18 cellular contexts compared by ENCODE assay signal in genomic region chr16:53944026-53944425, GRCh38.
DNase-seq lines count a peak whose midpoint lies in the region; ATAC-seq and TF ChIP-seq lines count a peak whose summit lies in the region.
"Had no signal": no experiment of that assay in that cellular context is flagged by ENCODE, and none has a peak within 500 bp of the region (broad histone marks: within the 10 kb centered on the region; RNA-seq: fewer than 3 reads in every experiment).

No MANE protein-coding gene starts in this region.

- H3K27me3 ChIP-seq in RWPE2 (ENCODE audit: insufficient read depth, poor library complexity, severe bottlenecking) (no peaks in the 10 kb centered on the region), right cardiac atrium (ENCODE audit: control insufficient read depth, insufficient read depth) (no peaks in the 10 kb centered on the region)
- H3K27me3 ChIP-seq: BE2C had no signal

- 96% methylated on average over 2 of the region's 2 CpGs for WGBS in right cardiac atrium

- H3K27ac ChIP-seq in RWPE2 (ENCODE audit: poor library complexity, severe bottlenecking) (no peak overlapping the region), right cardiac atrium (ENCODE audit: low read length) (no peak overlapping the region)
- H3K27ac ChIP-seq: HL-60, KMS-11 had no signal

- H3K4me1 ChIP-seq in RWPE2 (ENCODE audit: insufficient read depth, poor library complexity, severe bottlenecking) (peaks cover 4% of the 10 kb centered on the region), right cardiac atrium (ENCODE audit: control insufficient read depth, insufficient read depth, low read length) (peaks cover 2% of the 10 kb centered on the region)
- H3K4me1 ChIP-seq: BE2C had no signal

- H3K36me3 ChIP-seq in RWPE2 (ENCODE audit: low read depth): no peaks in the 10 kb centered on the region
- H3K36me3 ChIP-seq: BE2C had no signal

- H3K4me3 ChIP-seq in AG10803 (ENCODE audit: low read length) (no peak overlapping the region), RWPE2 (ENCODE audit: severe bottlenecking) (no peak overlapping the region), foreskin fibroblast (ENCODE audit: low read depth in 1 of 2, low read length in 2 of 2) (no peak overlapping the region), right cardiac atrium (ENCODE audit: low read length) (no peak overlapping the region)

- H3K9me3 ChIP-seq in RWPE2 (ENCODE audit: severe bottlenecking) (no peaks in the 10 kb centered on the region), right cardiac atrium (ENCODE audit: control insufficient read depth, low read length) (no peaks in the 10 kb centered on the region)
- H3K9me3 ChIP-seq: BE2C had no signal

- DNase-seq in AG10803 (ENCODE audit: low read depth): peak; percentile 9
- DNase-seq in HS-5 (ENCODE audit: low read depth): peak; percentile 19
- DNase-seq in RWPE2 (ENCODE audit: low spot score): no peak
- DNase-seq in foreskin fibroblast: peak; percentile 3 to 29
- DNase-seq in globus pallidus (ENCODE audit: low spot score): no peak
- DNase-seq in right cardiac atrium: no peak
- DNase-seq in Right ventricle myocardium superior: no peak
- DNase-seq: BE2C, MV-4-11, NCI-H1694 treated with DMSO at 0.1 percent for 48 hours, NCI-H2081 treated with DMSO at 0.1 percent for 48 hours, NCI-H446 treated with DMSO at 0.1 percent for 48 hours, NCI-H526 treated with DMSO at 0.1 percent for 48 hours, RPMI8226 had no signal

- peak; percentile 95 for ATAC-seq in RWPE2 (ENCODE audit: low read depth)
- no peak for ATAC-seq in right cardiac atrium
- ATAC-seq in Right ventricle myocardium superior (ENCODE audit: poor library complexity): no peak
- no peak for ATAC-seq in HG02981 (IDR thresholded peaks at IDR 0.05; ENCODE audit: unreplicated experiment)
- ATAC-seq: SK-N-SH treated with all-trans-retinoic acid at 6 μM for 48 hours had no signal

- intact Hi-C loops in right cardiac atrium (cut with DNase I): no loop called here
- intact Hi-C loops in Right ventricle myocardium superior (cut with DNase I): no loop called here

- TF ChIP-seq CTCF in AG10803 (conservative IDR thresholded peaks at IDR 0.05; ENCODE audit: low read length) (no peak), RWPE2 (IDR thresholded peaks at IDR 0.05; ENCODE audit: poor library complexity, severe bottlenecking) (no peak), foreskin fibroblast (IDR thresholded peaks at IDR 0.05; ENCODE audit: low read depth, low read length) (no peak)

Comparison
In these comparisons a context has a peak if more than half of its experiments do, and no peak if none do; other contexts are left out.
1. DNase-seq: peak in AG10803 (single experiment), HS-5 (single experiment) and foreskin fibroblast (2 of 2); none in RWPE2 (single experiment), globus pallidus (single experiment), right cardiac atrium (0 of 3) and Right ventricle myocardium superior (single experiment).